ENCODE assay signal across 8 cellular contexts in genomic region chr7:142323706-142324105, GRCh38.
DNase-seq lines count a peak whose midpoint lies in the region; ATAC-seq and TF ChIP-seq lines count a peak whose summit lies in the region.

No MANE protein-coding gene starts in this region.

- H3K4me3 ChIP-seq in iPS DF 6.9 (ENCODE audit: low read length) (no peak overlapping the region), suprapubic skin (no peak overlapping the region)

- H3K36me3 ChIP-seq in iPS DF 6.9 (ENCODE audit: control insufficient read depth, insufficient read depth, low read length) (no peaks in the 10 kb centered on the region), suprapubic skin (no peaks in the 10 kb centered on the region)

- no peaks in the 10 kb centered on the region for H3K9me3 ChIP-seq in iPS DF 6.9 (ENCODE audit: control insufficient read depth, insufficient read depth, low read length)
- H3K9me3 ChIP-seq in suprapubic skin = no peaks in the 10 kb centered on the region

- no peak for TF ChIP-seq EP300 in suprapubic skin (IDR thresholded peaks at IDR 0.05)

- H3K27me3 ChIP-seq in iPS DF 6.9 (ENCODE audit: control insufficient read depth, insufficient read depth, low read length) (no peaks in the 10 kb centered on the region), suprapubic skin (peaks cover 3% of the 10 kb centered on the region)

- no peak for TF ChIP-seq POLR2A in suprapubic skin (IDR thresholded peaks at IDR 0.05)

- WGBS in iPS DF 6.9 (ENCODE audit: insufficient coverage, insufficient read length) = no CpG with 5 or more reads among the region's 4 CpGs
- WGBS in suprapubic skin = 8% methylated on average over 4 of the region's 4 CpGs

- DNase-seq in NCI-H146 (lab: John Stamatoyannopoulos, UW) = peak; percentile 15
- no peak for DNase-seq in NCI-H146 treated with DMSO at 0.1 percent for 48 hours (lab: John Stamatoyannopoulos, UW; ENCODE audit: unreplicated experiment)
- peak; percentile 31 for DNase-seq in activated T-cell treated with anti-CD3 and anti-CD28 coated beads for 4 hours
- DNase-seq in iPS DF 6.9 (ENCODE audit: low read depth, low spot score) = peak; percentile 73
- peak; percentile 30 for DNase-seq in stimulated activated CD8-positive, alpha-beta memory T cell treated with anti-CD3 and anti-CD28 coated beads, Interleukin-7, amount 100 ng/mL, for 24 hours (ENCODE audit: low read depth)
- DNase-seq in suprapubic skin (ENCODE audit: low spot score in 2 of 2) = no peak

- peaks cover 3% of the 10 kb centered on the region for H3K4me1 ChIP-seq in iPS DF 6.9 (ENCODE audit: control insufficient read depth, insufficient read depth, low read length)
- H3K4me1 ChIP-seq in suprapubic skin = no peaks in the 10 kb centered on the region

- H3K27ac ChIP-seq in iPS DF 6.9 (ENCODE audit: low read length) = no peak overlapping the region
- no peak overlapping the region for H3K27ac ChIP-seq in suprapubic skin

- ATAC-seq in HG03135 (IDR thresholded peaks at IDR 0.05; ENCODE audit: unreplicated experiment) = no peak

- TF ChIP-seq CTCF in LNCAP (IDR thresholded peaks at IDR 0.05) (peak; percentile 52; the same call in 1 of the 2 replicates), suprapubic skin (IDR thresholded peaks at IDR 0.05) (peak in 1 of 2 donors; percentile 32)

Comparison
In these comparisons a context has a peak if more than half of its experiments do, and no peak if none do; other contexts are left out.
1. DNase-seq: peak in NCI-H146 (single experiment), activated T-cell treated with anti-CD3 and anti-CD28 coated beads for 4 hours (single experiment), iPS DF 6.9 (single experiment) and stimulated activated CD8-positive, alpha-beta memory T cell treated with anti-CD3 and anti-CD28 coated beads, Interleukin-7, amount 100 ng/mL, for 24 hours (single experiment); none in NCI-H146 treated with DMSO at 0.1 percent for 48 hours (single experiment) and suprapubic skin (0 of 2).